18 cellular contexts compared by ENCODE assay signal in the genomic region with DNA sequence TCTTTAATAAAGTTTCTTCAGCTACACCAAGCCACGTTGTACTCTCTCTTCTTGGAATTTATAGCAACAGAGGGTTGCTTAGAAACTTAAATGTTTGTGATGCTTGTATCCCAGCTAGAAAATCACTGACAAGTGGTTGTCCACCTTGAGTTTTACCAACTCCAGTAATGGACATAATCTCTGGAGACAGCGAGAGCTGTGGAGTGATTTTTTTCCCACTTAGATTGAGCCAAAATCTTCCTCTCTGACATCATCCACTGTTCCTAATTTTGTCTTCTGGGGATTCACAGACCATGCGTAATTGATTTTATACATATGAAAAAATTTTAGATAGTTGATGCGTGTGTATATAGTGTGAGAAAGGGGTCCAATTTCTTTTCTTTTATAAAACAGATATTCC. TPM values are rescaled to one million over a fixed set of nuclear protein-coding genes. Genes with fewer than 3 reads are reported as not detected.
"Had no signal": no experiment of that assay in that cellular context is flagged by ENCODE, and none has a peak within 500 bp of the region (broad histone marks: within the 10 kb centered on the region; RNA-seq: fewer than 3 reads in every experiment).

No MANE protein-coding gene starts in this region.

- H3K27me3 ChIP-seq: hepatocyte, right lobe of liver, upper lobe of right lung had no signal

- H3K4me1 ChIP-seq: right lobe of liver, upper lobe of right lung had no signal

- H3K4me3 ChIP-seq: hepatocyte, right lobe of liver, upper lobe of right lung had no signal

- H3K36me3 Mint-ChIP-seq: activated CD4-positive, alpha-beta memory T cell treated with anti-CD3 and anti-CD28 coated beads for 36 hours; activated naive CD8-positive, alpha-beta T cell; natural killer cell treated with Interleukin-12 subunit alpha and Interleukin-12 subunit beta and Interleukin-15 and Interleukin-18, amount 100 ng/mL, for 72 hours had no signal

- H3K27ac ChIP-seq: hepatocyte, right lobe of liver, upper lobe of right lung had no signal

- DNase-seq: activated CD4-positive, alpha-beta memory T cell treated with anti-CD3 and anti-CD28 coated beads for 36 hours; activated CD4-positive, CD25-positive, alpha-beta regulatory T cell treated with anti-CD3 and anti-CD28 coated beads, Interleukin-2, amount 50 U/mL, for 72 hours; activated effector memory CD4-positive, alpha-beta T cell treated with anti-CD3 and anti-CD28 coated beads, Interleukin-2, amount 50 U/mL, for 16 hours; activated T-cell treated with anti-CD3 and anti-CD28 coated beads, Interleukin-2, amount 50 U/mL, for 4 hours; endodermal cell; erythroblast; foreskin melanocyte; midbrain; nucleus accumbens; right lobe of liver; stimulated activated CD4-positive, alpha-beta T cell treated with anti-CD3 and anti-CD28 coated beads, Interleukin-4, amount 100 ng/mL, for 24 hours; upper lobe of right lung had no signal

- H3K4me1 Mint-ChIP-seq: endodermal cell had no signal

- H3K9me3 Mint-ChIP-seq: activated CD4-positive, alpha-beta memory T cell treated with anti-CD3 and anti-CD28 coated beads for 36 hours; activated T-cell treated with anti-CD3 and anti-CD28 coated beads, Interleukin-2, amount 50 U/mL, for 4 hours; endodermal cell; natural killer cell treated with Interleukin-12 subunit alpha and Interleukin-12 subunit beta and Interleukin-15 and Interleukin-18, amount 100 ng/mL, for 72 hours; stimulated activated naive CD8-positive, alpha-beta T cell treated with anti-CD3 and anti-CD28 coated beads, Interleukin-15, Interleukin-2, amounts not matched to agents 100 ng/mL and 50 ng/mL, for 24 hours had no signal

- H3K9me3 ChIP-seq: right lobe of liver, upper lobe of right lung had no signal

- H3K4me3 Mint-ChIP-seq: activated CD4-positive, alpha-beta memory T cell treated with anti-CD3 and anti-CD28 coated beads for 36 hours; activated naive CD8-positive, alpha-beta T cell; activated T-cell treated with anti-CD3 and anti-CD28 coated beads, Interleukin-2, amount 50 U/mL, for 4 hours; endodermal cell; natural killer cell treated with Interleukin-12 subunit alpha and Interleukin-12 subunit beta and Interleukin-15 and Interleukin-18, amount 100 ng/mL, for 72 hours; stimulated activated naive CD8-positive, alpha-beta T cell treated with anti-CD3 and anti-CD28 coated beads, Interleukin-15, Interleukin-2, amounts not matched to agents 100 ng/mL and 50 ng/mL, for 24 hours had no signal

- H3K36me3 ChIP-seq: right lobe of liver, upper lobe of right lung had no signal

- ATAC-seq: activated T-cell treated with anti-CD3 and anti-CD28 coated beads, Interleukin-2, amount 50 U/mL, for 4 hours; natural killer cell treated with Interleukin-12 subunit alpha and Interleukin-12 subunit beta and Interleukin-15 and Interleukin-18, amount 100 ng/mL, for 72 hours; right lobe of liver; upper lobe of right lung had no signal

- H3K27ac Mint-ChIP-seq: activated CD4-positive, alpha-beta memory T cell treated with anti-CD3 and anti-CD28 coated beads for 36 hours; activated naive CD8-positive, alpha-beta T cell; endodermal cell; natural killer cell treated with Interleukin-12 subunit alpha and Interleukin-12 subunit beta and Interleukin-15 and Interleukin-18, amount 100 ng/mL, for 72 hours; stimulated activated naive CD8-positive, alpha-beta T cell treated with anti-CD3 and anti-CD28 coated beads, Interleukin-15, Interleukin-2, amounts not matched to agents 100 ng/mL and 50 ng/mL, for 24 hours had no signal

RNA-seq across cellular contexts. Expression of gene ECT2L, which starts 8.0 kb away (rescaled TPM):
- total RNA-seq: activated CD4-positive, alpha-beta memory T cell treated with anti-CD3 and anti-CD28 coated beads for 36 hours; activated T-cell treated with anti-CD3 and anti-CD28 coated beads, Interleukin-2, amount 50 U/mL, for 4 hours; chondrocyte; endodermal cell; hepatocyte; kidney epithelial cell; natural killer cell treated with Interleukin-12 subunit alpha and Interleukin-12 subunit beta and Interleukin-15 and Interleukin-18, amount 100 ng/mL, for 72 hours; right lobe of liver; upper lobe of right lung had no signal
- polyA plus RNA-seq: hepatocyte had no signal
